ENCODE assay signal across 8 cellular contexts in genomic region chr20:20051767-20052073, GRCh38. TPM values are rescaled to one million over a fixed set of nuclear protein-coding genes. Genes with fewer than 3 reads are reported as not detected.
DNase-seq lines count a peak whose midpoint lies in the region; ATAC-seq and TF ChIP-seq lines count a peak whose summit lies in the region.

No MANE protein-coding gene starts in this region.

- DNase-seq in Jurkat, Clone E6-1 (ENCODE audit: low read depth, low spot score): no peak
- DNase-seq in NCI-H345 (lab: John Stamatoyannopoulos, UW) (no peak), DMS153 treated with DMSO at 0.1 percent for 48 hours (lab: John Stamatoyannopoulos, UW; ENCODE audit: unreplicated experiment) (no peak), NCI-H128 (lab: John Stamatoyannopoulos, UW; ENCODE audit: unreplicated experiment) (no peak)

- peak overlapping the region; percentile 98 for H3K4me3 ChIP-seq in Jurkat, Clone E6-1 (ENCODE audit: low read length)

- TF ChIP-seq CTCF in nephron (IDR thresholded peaks at IDR 0.05; ENCODE audit: unreplicated experiment in 3 of 3): no peak

- H3K36me3 Mint-ChIP-seq in dendritic cell treated with granulocyte-macrophage colony-stimulating factor and Interleukin-4, amounts not matched to agents 40 ng/mL and 50 ng/mL, for 4 days (ENCODE audit: low read depth): peaks cover 51% of the 10 kb centered on the region
- H3K36me3 Mint-ChIP-seq in nephron (ENCODE audit: low read depth): peaks cover 34% of the 10 kb centered on the region

- H3K27ac Mint-ChIP-seq in dendritic cell treated with granulocyte-macrophage colony-stimulating factor and Interleukin-4, amounts not matched to agents 40 ng/mL and 50 ng/mL, for 4 days: peak overlapping the region; percentile 92
- H3K27ac Mint-ChIP-seq in nephron: peak overlapping the region; percentile 74 to 97 (median 94)

- ATAC-seq in GM18508 (IDR thresholded peaks at IDR 0.05; ENCODE audit: insufficient read depth, unreplicated experiment) (peak; percentile 2), GM18519 (IDR thresholded peaks at IDR 0.05; ENCODE audit: low FRiP score, unreplicated experiment) (no peak)

- H3K9me3 Mint-ChIP-seq in dendritic cell treated with granulocyte-macrophage colony-stimulating factor and Interleukin-4, amounts not matched to agents 40 ng/mL and 50 ng/mL, for 4 days: no peaks in the 10 kb centered on the region
- H3K9me3 Mint-ChIP-seq in nephron: no peaks in the 10 kb centered on the region

- H3K4me3 Mint-ChIP-seq in dendritic cell treated with granulocyte-macrophage colony-stimulating factor and Interleukin-4, amounts not matched to agents 40 ng/mL and 50 ng/mL, for 4 days: peak overlapping the region; percentile 97
- H3K4me3 Mint-ChIP-seq in nephron: peak overlapping the region; percentile 99 to 100 (median 99)

- intact Hi-C loops in dendritic cell treated with granulocyte-macrophage colony-stimulating factor and Interleukin-4, amounts not matched to agents 40 ng/mL and 50 ng/mL, for 4 days (cut with micrococcal nuclease): loop anchor here (1.0 kb wide), 1 partner anchor 34 kb away; the partner anchor contains the start of gene NAA20

- no peaks in the 10 kb centered on the region for H3K4me1 Mint-ChIP-seq in dendritic cell treated with granulocyte-macrophage colony-stimulating factor and Interleukin-4, amounts not matched to agents 40 ng/mL and 50 ng/mL, for 4 days (ENCODE audit: low read depth)
- peaks cover 13% of the 10 kb centered on the region for H3K4me1 Mint-ChIP-seq in nephron

- no peaks in the 10 kb centered on the region for H3K27me3 Mint-ChIP-seq in dendritic cell treated with granulocyte-macrophage colony-stimulating factor and Interleukin-4, amounts not matched to agents 40 ng/mL and 50 ng/mL, for 4 days
- H3K27me3 Mint-ChIP-seq in nephron (ENCODE audit: low read depth): no peaks in the 10 kb centered on the region

RNA-seq across cellular contexts. Expression of gene CRNKL1, which starts 0.5 kb away (rescaled TPM):
- polyA plus RNA-seq in Jurkat, Clone E6-1 (2012; ENCODE audit: insufficient read depth, insufficient read length): 47.6 TPM

RNA-seq across cellular contexts. Expression of gene CFAP61, which starts 0.6 kb away (rescaled TPM):
- polyA plus RNA-seq in Jurkat, Clone E6-1 (2012; ENCODE audit: insufficient read depth, insufficient read length): not detected

RNA-seq across cellular contexts. Expression of gene NAA20, which starts 34.6 kb away (rescaled TPM):
- polyA plus RNA-seq in Jurkat, Clone E6-1 (2012; ENCODE audit: insufficient read depth, insufficient read length): 118 TPM
